In the genomic region with DNA sequence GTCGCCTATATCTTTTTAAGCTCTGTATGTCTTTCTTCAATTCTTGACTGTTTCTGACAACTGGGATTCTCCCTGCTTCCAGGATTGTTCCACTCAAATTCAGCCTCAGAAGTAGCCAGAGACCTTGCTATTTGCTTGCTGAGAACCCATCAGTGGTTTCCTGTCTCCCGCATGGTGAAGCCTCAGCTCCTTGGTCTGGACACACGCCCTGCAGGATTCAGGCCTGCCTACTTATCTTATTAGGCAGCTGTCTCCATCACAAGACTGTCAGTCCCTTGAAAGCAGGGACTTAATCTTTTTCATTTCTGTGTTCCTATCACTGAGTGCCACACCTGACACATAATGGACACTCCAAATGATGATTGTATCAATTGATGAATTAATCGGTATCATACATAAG, we compare ENCODE assay signal across 18 cellular contexts.
DNase-seq lines count a peak whose midpoint lies in the region; ATAC-seq and TF ChIP-seq lines count a peak whose summit lies in the region.
"Had no signal": no experiment of that assay in that cellular context is flagged by ENCODE, and none has a peak within 500 bp of the region (broad histone marks: within the 10 kb centered on the region; RNA-seq: fewer than 3 reads in every experiment).

No MANE protein-coding gene starts in this region.

- H3K27me3 ChIP-seq in breast epithelium = no peaks in the 10 kb centered on the region
- H3K27me3 ChIP-seq in right cardiac atrium (ENCODE audit: control insufficient read depth, insufficient read depth) = no peaks in the 10 kb centered on the region
- no peaks in the 10 kb centered on the region for H3K27me3 ChIP-seq in naive thymus-derived CD4-positive, alpha-beta T cell (ENCODE audit: control insufficient read depth in 2 of 2, insufficient read depth in 2 of 2, low read length in 2 of 2)

- no peaks in the 10 kb centered on the region for H3K36me3 Mint-ChIP-seq in MCF 10A (ENCODE audit: insufficient read depth, unreplicated experiment)
- H3K36me3 Mint-ChIP-seq in stimulated activated memory B cell treated with anti-CD40 and anti-IgM and Interleukin-4, amounts not matched to agents 10 μg/mL and 1 μg/mL and 100 μg/mL, for 72 hours = no peaks in the 10 kb centered on the region
- H3K36me3 Mint-ChIP-seq in naive thymus-derived CD4-positive, alpha-beta T cell = no peaks in the 10 kb centered on the region
- H3K36me3 Mint-ChIP-seq: CD4-positive, CD25-positive, alpha-beta regulatory T cell had no signal

- intact Hi-C loops in breast epithelium (cut with DNase I; ENCODE audit: low total_unique reads) (no loop called here), MCF 10A (cut with micrococcal nuclease) (no loop called here), right cardiac atrium (cut with DNase I) (no loop called here)
- intact Hi-C loops in naive thymus-derived CD4-positive, alpha-beta T cell (cut with micrococcal nuclease) = no loop called here

- H3K4me1 Mint-ChIP-seq in MCF 10A (ENCODE audit: insufficient read depth, unreplicated experiment) = no peaks in the 10 kb centered on the region
- H3K4me1 Mint-ChIP-seq in stimulated activated memory B cell treated with anti-CD40 and anti-IgM and Interleukin-4, amounts not matched to agents 10 μg/mL and 1 μg/mL and 100 μg/mL, for 72 hours = peaks cover 58% of the 10 kb centered on the region
- no peaks in the 10 kb centered on the region for H3K4me1 Mint-ChIP-seq in naive thymus-derived CD4-positive, alpha-beta T cell
- H3K4me1 Mint-ChIP-seq: CD4-positive, CD25-positive, alpha-beta regulatory T cell had no signal

- DNase-seq in breast epithelium (ENCODE audit: low spot score in 2 of 2) = no peak
- no peak for DNase-seq in MCF 10A (ENCODE audit: unreplicated experiment)
- peak; percentile 71 for DNase-seq in RPMI7951 (ENCODE audit: low read depth)
- DNase-seq in right cardiac atrium = peak in 1 of 3 donors; percentile 60
- DNase-seq in naive thymus-derived CD4-positive, alpha-beta T cell = no peak
- DNase-seq in activated T-cell treated with anti-CD3 and anti-CD28 coated beads, Interleukin-2, amount 50 U/mL, for 48 hours = no peak
- DNase-seq: Calu3; CD4-positive, CD25-positive, alpha-beta regulatory T cell; H7; Kasumi-1; NCI-H1417; NCI-H1930; NCI-H2171 treated with DMSO at 0.1 percent for 48 hours; NCI-H510A treated with DMSO at 0.1 percent for 48 hours had no signal

- no peaks in the 10 kb centered on the region for H3K27me3 Mint-ChIP-seq in MCF 10A (ENCODE audit: insufficient read depth, unreplicated experiment)
- no peaks in the 10 kb centered on the region for H3K27me3 Mint-ChIP-seq in stimulated activated memory B cell treated with anti-CD40 and anti-IgM and Interleukin-4, amounts not matched to agents 10 μg/mL and 1 μg/mL and 100 μg/mL, for 72 hours
- peaks cover 0 to 3% (median 0%) of the 10 kb centered on the region in 5 donors for H3K27me3 Mint-ChIP-seq in naive thymus-derived CD4-positive, alpha-beta T cell

- H3K4me3 Mint-ChIP-seq in MCF 10A (ENCODE audit: unreplicated experiment) = no peak overlapping the region
- no peak overlapping the region for H3K4me3 Mint-ChIP-seq in stimulated activated memory B cell treated with anti-CD40 and anti-IgM and Interleukin-4, amounts not matched to agents 10 μg/mL and 1 μg/mL and 100 μg/mL, for 72 hours
- H3K4me3 Mint-ChIP-seq in naive thymus-derived CD4-positive, alpha-beta T cell = no peak overlapping the region
- H3K4me3 Mint-ChIP-seq: CD4-positive, CD25-positive, alpha-beta regulatory T cell had no signal

- H3K9me3 ChIP-seq in breast epithelium = no peaks in the 10 kb centered on the region
- no peaks in the 10 kb centered on the region for H3K9me3 ChIP-seq in right cardiac atrium (ENCODE audit: control insufficient read depth, low read length)
- no peaks in the 10 kb centered on the region for H3K9me3 ChIP-seq in naive thymus-derived CD4-positive, alpha-beta T cell (ENCODE audit: control insufficient read depth in 2 of 3, low read length in 3 of 3)

- no peaks in the 10 kb centered on the region for H3K9me3 Mint-ChIP-seq in MCF 10A (ENCODE audit: unreplicated experiment)
- no peaks in the 10 kb centered on the region for H3K9me3 Mint-ChIP-seq in stimulated activated memory B cell treated with anti-CD40 and anti-IgM and Interleukin-4, amounts not matched to agents 10 μg/mL and 1 μg/mL and 100 μg/mL, for 72 hours
- H3K9me3 Mint-ChIP-seq in naive thymus-derived CD4-positive, alpha-beta T cell = peaks cover 0 to 15% (median 0%) of the 10 kb centered on the region in 11 donors

- no peak overlapping the region for H3K4me3 ChIP-seq in breast epithelium
- H3K4me3 ChIP-seq in right cardiac atrium (ENCODE audit: low read length) = no peak overlapping the region
- H3K4me3 ChIP-seq in naive thymus-derived CD4-positive, alpha-beta T cell (ENCODE audit: low read length) = no peak overlapping the region
- H3K4me3 ChIP-seq: GM12878, PC-9 had no signal

- no peak overlapping the region for H3K27ac Mint-ChIP-seq in MCF 10A (ENCODE audit: low read depth, unreplicated experiment)
- H3K27ac Mint-ChIP-seq in stimulated activated memory B cell treated with anti-CD40 and anti-IgM and Interleukin-4, amounts not matched to agents 10 μg/mL and 1 μg/mL and 100 μg/mL, for 72 hours = peak overlapping the region; percentile 73
- no peak overlapping the region for H3K27ac Mint-ChIP-seq in naive thymus-derived CD4-positive, alpha-beta T cell
- H3K27ac Mint-ChIP-seq: CD4-positive, CD25-positive, alpha-beta regulatory T cell had no signal

- BruUV-seq in MCF 10A (replicated peaks; lab: Mats Ljungman, UMichigan) = no TSS peak

- H3K4me1 ChIP-seq in breast epithelium (peaks cover 0 to 8% of the 10 kb centered on the region in 2 donors), right cardiac atrium (ENCODE audit: control insufficient read depth, insufficient read depth, low read length) (no peaks in the 10 kb centered on the region)
- no peaks in the 10 kb centered on the region for H3K4me1 ChIP-seq in naive thymus-derived CD4-positive, alpha-beta T cell (ENCODE audit: control insufficient read depth in 2 of 2, insufficient read depth in 2 of 2, low read length in 2 of 2)

- H3K27ac ChIP-seq in breast epithelium (peak overlapping the region; percentile 68 to 89), right cardiac atrium (ENCODE audit: low read length) (peak overlapping the region; percentile 59)
- no peak overlapping the region for H3K27ac ChIP-seq in naive thymus-derived CD4-positive, alpha-beta T cell (ENCODE audit: low read depth, low read length)
- H3K27ac ChIP-seq: PC-9 had no signal

- ATAC-seq in right cardiac atrium (peak in 1 of 2 donors; percentile 64), HG02571 (IDR thresholded peaks at IDR 0.05; ENCODE audit: unreplicated experiment) (no peak)
- no peak for ATAC-seq in stimulated activated memory B cell treated with anti-CD40 and anti-IgM and Interleukin-4, amounts not matched to agents 10 μg/mL and 1 μg/mL and 100 μg/mL, for 72 hours
- ATAC-seq in naive thymus-derived CD4-positive, alpha-beta T cell = no peak

- 68% methylated on average over 4 of the region's 4 CpGs for WGBS in right cardiac atrium

- CTCF ChIA-PET in MCF 10A (lab: Yijun Ruan, JAX) = no interaction called here
- CTCF ChIA-PET in naive thymus-derived CD4-positive, alpha-beta T cell (lab: Charles Lee) = no interaction called here

- TF ChIP-seq CTCF in breast epithelium (IDR thresholded peaks at IDR 0.05) (no peak), MCF 10A (IDR thresholded peaks at IDR 0.05; ENCODE audit: unreplicated experiment) (no peak)

- TF ChIP-seq POLR2A in breast epithelium (IDR thresholded peaks at IDR 0.05) = no peak

- POLR2A ChIA-PET in MCF 10A (lab: Yijun Ruan, JAX) = no interaction called here
- POLR2A ChIA-PET in naive thymus-derived CD4-positive, alpha-beta T cell (lab: Charles Lee) = no interaction called here

- no peaks in the 10 kb centered on the region for H3K36me3 ChIP-seq in breast epithelium
- H3K36me3 ChIP-seq in naive thymus-derived CD4-positive, alpha-beta T cell (ENCODE audit: control insufficient read depth in 2 of 3, insufficient read depth in 3 of 3, low read length in 3 of 3) = no peaks in the 10 kb centered on the region
